9 cellular contexts compared by ENCODE assay signal in genomic region chr17:77235370-77236080, GRCh38.
DNase-seq lines count a peak whose midpoint lies in the region; ATAC-seq and TF ChIP-seq lines count a peak whose summit lies in the region.
"Had no signal": no experiment of that assay in that cellular context is flagged by ENCODE, and none has a peak within 500 bp of the region (broad histone marks: within the 10 kb centered on the region; RNA-seq: fewer than 3 reads in every experiment).

No MANE protein-coding gene starts in this region.

- intact Hi-C loops in heart right ventricle (cut with DNase I) = no loop called here

- H3K4me3 ChIP-seq in heart right ventricle (peak overlapping the region in 7 of 10 donors; percentile 1 to 42 (median 35)), skin epidermis (peak overlapping the region in 2 of 7 experiments; percentile 2 to 9)

- H3K36me3 Mint-ChIP-seq in activated CD8-positive, alpha-beta memory T cell treated with anti-CD3 and anti-CD28 coated beads, Interleukin-2, amount 10 ng/mL, durations not matched to agents 7 days and 5 days = peaks cover 2% of the 10 kb centered on the region

- peak; percentile 67 for ATAC-seq in activated CD8-positive, alpha-beta memory T cell treated with anti-CD3 and anti-CD28 coated beads, Interleukin-2, amount 10 ng/mL, durations not matched to agents 7 days and 5 days
- ATAC-seq in heart right ventricle (peak in 7 of 8 donors; percentile 36 to 85 (median 58)), HG02852 (IDR thresholded peaks at IDR 0.05; ENCODE audit: unreplicated experiment) (no peak), GM18861 (IDR thresholded peaks at IDR 0.05; ENCODE audit: unreplicated experiment) (no peak)

- peak; percentile 45 for DNase-seq in activated CD4-positive, alpha-beta T cell treated with anti-CD3 and anti-CD28 coated beads for 48 hours
- no peak for DNase-seq in activated CD4-positive, alpha-beta T cell treated with anti-CD3 and anti-CD28 coated beads, Interleukin-2, amount 50 U/mL, for 1 hour
- peak; percentile 73 for DNase-seq in activated CD8-positive, alpha-beta memory T cell treated with anti-CD3 and anti-CD28 coated beads, Interleukin-2, amount 10 ng/mL, durations not matched to agents 7 days and 5 days
- DNase-seq in heart right ventricle (no peak), midbrain (lab: John Stamatoyannopoulos, UW) (no peak)

- TF ChIP-seq CTCF in heart right ventricle (IDR thresholded peaks at IDR 0.05) = no peak

- whole genome bisulfite sequencing in heart right ventricle, 2 donors = 43 to 53% methylated on average over 15 of the region's 15 CpGs

- CTCF ChIA-PET in activated CD8-positive, alpha-beta memory T cell treated with anti-CD3 and anti-CD28 coated beads, Interleukin-2, amount 10 ng/mL, durations not matched to agents 7 days and 5 days (lab: Charles Lee) = interaction anchor here (0.9 to 3.2 kb wide), 5 partner anchors 9 to 148 kb away, joined by 4 to 30 read pairs (median 5); partner anchors contain the start of gene SEC14L1

- no peaks in the 10 kb centered on the region for H3K27me3 ChIP-seq in heart right ventricle

- peak overlapping the region; percentile 86 for H3K27ac Mint-ChIP-seq in activated CD8-positive, alpha-beta memory T cell treated with anti-CD3 and anti-CD28 coated beads, Interleukin-2, amount 10 ng/mL, durations not matched to agents 7 days and 5 days

- H3K27me3 Mint-ChIP-seq in activated CD8-positive, alpha-beta memory T cell treated with anti-CD3 and anti-CD28 coated beads, Interleukin-2, amount 10 ng/mL, durations not matched to agents 7 days and 5 days = no peaks in the 10 kb centered on the region

- peaks cover 26% of the 10 kb centered on the region for H3K4me1 Mint-ChIP-seq in activated CD8-positive, alpha-beta memory T cell treated with anti-CD3 and anti-CD28 coated beads, Interleukin-2, amount 10 ng/mL, durations not matched to agents 7 days and 5 days

- H3K27ac ChIP-seq in heart right ventricle (peak overlapping the region; percentile 10 to 89 (median 72)), skin epidermis (peak overlapping the region in 18 of 21 experiments; percentile 13 to 74 (median 50))
- H3K27ac ChIP-seq: VCaP had no signal

- peaks cover 0 to 38% (median 22%) of the 10 kb centered on the region in 9 donors for H3K4me1 ChIP-seq in heart right ventricle

- peak overlapping the region; percentile 52 for H3K4me3 Mint-ChIP-seq in activated CD8-positive, alpha-beta memory T cell treated with anti-CD3 and anti-CD28 coated beads, Interleukin-2, amount 10 ng/mL, durations not matched to agents 7 days and 5 days

- H3K36me3 ChIP-seq in heart right ventricle = no peaks in the 10 kb centered on the region

- peaks cover 0 to 9% (median 0%) of the 10 kb centered on the region in 11 donors for H3K9me3 ChIP-seq in heart right ventricle

- H3K9me3 Mint-ChIP-seq in activated CD8-positive, alpha-beta memory T cell treated with anti-CD3 and anti-CD28 coated beads, Interleukin-2, amount 10 ng/mL, durations not matched to agents 7 days and 5 days (ENCODE audit: low read depth) = peaks cover 4% of the 10 kb centered on the region

Comparison
In these comparisons a context has a peak if more than half of its experiments do, and no peak if none do; other contexts are left out.
1. DNase-seq: peak in activated CD4-positive, alpha-beta T cell treated with anti-CD3 and anti-CD28 coated beads for 48 hours (single experiment) and activated CD8-positive, alpha-beta memory T cell treated with anti-CD3 and anti-CD28 coated beads, Interleukin-2, amount 10 ng/mL, durations not matched to agents 7 days and 5 days (single experiment); none in activated CD4-positive, alpha-beta T cell treated with anti-CD3 and anti-CD28 coated beads, Interleukin-2, amount 50 U/mL, for 1 hour (single experiment), heart right ventricle (0 of 2) and midbrain (single experiment).
2. ATAC-seq: peak in activated CD8-positive, alpha-beta memory T cell treated with anti-CD3 and anti-CD28 coated beads, Interleukin-2, amount 10 ng/mL, durations not matched to agents 7 days and 5 days (single experiment) and heart right ventricle (7 of 8); none in HG02852 (single experiment) and GM18861 (single experiment).